12 cellular contexts compared by ENCODE assay signal in genomic region chr15:58462547-58462946, GRCh38. TPM values are rescaled to one million over a fixed set of nuclear protein-coding genes. Genes with fewer than 3 reads are reported as not detected.
DNase-seq lines count a peak whose midpoint lies in the region; ATAC-seq and TF ChIP-seq lines count a peak whose summit lies in the region.
"Had no signal": no experiment of that assay in that cellular context is flagged by ENCODE, and none has a peak within 500 bp of the region (broad histone marks: within the 10 kb centered on the region; RNA-seq: fewer than 3 reads in every experiment).

No MANE protein-coding gene starts in this region.

- intact Hi-C loops in activated T-helper 2 cell treated with anti-CD3 and anti-CD28 coated beads, Interferon-gamma antibody, Interleukin-2, Interleukin-4, amounts not matched to agents 10 μg/mL and 5 μg/mL and 100 μg/mL, durations not matched to agents 14 hours and 24 hours and 36 hours (cut with micrococcal nuclease), result no loop called here
- intact Hi-C loops in left ventricle myocardium superior (cut with micrococcal nuclease), result no loop called here

- H3K36me3 ChIP-seq in MM.1S (replicated peaks; ENCODE audit: insufficient read depth, low read length), result no peaks in the 10 kb centered on the region
- no peaks in the 10 kb centered on the region for H3K36me3 ChIP-seq in lung (ENCODE audit: control insufficient read depth in 2 of 2, insufficient read depth in 2 of 2, low read length in 2 of 2)
- H3K36me3 ChIP-seq: brain microvascular endothelial cell had no signal

- peaks cover 20% of the 10 kb centered on the region for H3F3A ChIP-seq in MM.1S (ENCODE audit: insufficient read depth, low read length)

- DNase-seq in COLO668 (lab: John Stamatoyannopoulos, UW; ENCODE audit: unreplicated experiment) (peak; percentile 67), MM.1S (no peak), lung (ENCODE audit: low spot score) (peak; percentile 45), activated gamma-delta T cell treated with Interleukin-2 at 50 U/mL for 16 hours (no peak), activated gamma-delta T cell (lab: John Stamatoyannopoulos, UW) (no peak), left ventricle myocardium superior (no peak)
- no peak for DNase-seq in activated T-helper 2 cell treated with anti-CD3 and anti-CD28 coated beads, Interferon-gamma antibody, Interleukin-2, Interleukin-4, amounts not matched to agents 10 μg/mL and 5 μg/mL and 100 μg/mL, durations not matched to agents 14 hours and 24 hours and 36 hours (ENCODE audit: low spot score)
- no peak for DNase-seq in stimulated activated CD4-positive, alpha-beta T cell treated with anti-CD3 and anti-CD28 coated beads, Interleukin-2, amount 100 ng/mL, for 48 hours
- DNase-seq: activated CD4-positive, alpha-beta T cell treated with anti-CD3 and anti-CD28 coated beads, Interleukin-2, amount 50 U/mL, for 48 hours; brain microvascular endothelial cell; Right ventricle myocardium superior had no signal

- peak overlapping the region; percentile 86; the same call in 1 of the 2 replicates for H3K27ac ChIP-seq in MM.1S (ENCODE audit: low read length)
- no peak overlapping the region for H3K27ac ChIP-seq in lung (ENCODE audit: low read depth in 1 of 2, low read length in 1 of 2)
- H3K27ac ChIP-seq: brain microvascular endothelial cell had no signal

- TF ChIP-seq CTCF in MM.1S (IDR thresholded peaks at IDR 0.05; ENCODE audit: low read length) (no peak), lung (IDR thresholded peaks at IDR 0.05; ENCODE audit: control extremely low read depth, extremely low read depth) (no peak)

- H3K27me3 Mint-ChIP-seq in activated T-helper 2 cell treated with anti-CD3 and anti-CD28 coated beads, Interferon-gamma antibody, Interleukin-2, Interleukin-4, amounts not matched to agents 10 μg/mL and 5 μg/mL and 100 μg/mL, durations not matched to agents 14 hours and 24 hours and 36 hours (ENCODE audit: low read depth), result no peaks in the 10 kb centered on the region

- H3K9me3 ChIP-seq in MM.1S (replicated peaks; ENCODE audit: insufficient read depth, low read length) (no peaks in the 10 kb centered on the region), lung (ENCODE audit: control insufficient read depth in 2 of 2, insufficient read depth in 1 of 2, low read length in 1 of 2) (no peaks in the 10 kb centered on the region)

- peak overlapping the region; percentile 5 for H3K27ac Mint-ChIP-seq in activated T-helper 2 cell treated with anti-CD3 and anti-CD28 coated beads, Interferon-gamma antibody, Interleukin-2, Interleukin-4, amounts not matched to agents 10 μg/mL and 5 μg/mL and 100 μg/mL, durations not matched to agents 14 hours and 24 hours and 36 hours

- no peaks in the 10 kb centered on the region for H3K36me3 Mint-ChIP-seq in activated T-helper 2 cell treated with anti-CD3 and anti-CD28 coated beads, Interferon-gamma antibody, Interleukin-2, Interleukin-4, amounts not matched to agents 10 μg/mL and 5 μg/mL and 100 μg/mL, durations not matched to agents 14 hours and 24 hours and 36 hours (ENCODE audit: low read depth)
- H3K36me3 Mint-ChIP-seq: CD14-positive monocyte had no signal

- H3K9me2 ChIP-seq in MM.1S (replicated peaks; ENCODE audit: insufficient read depth, low read length), result no peaks in the 10 kb centered on the region

- H2AFZ ChIP-seq in MM.1S (ENCODE audit: low read length), result no peak overlapping the region

- H3K79me2 ChIP-seq in MM.1S (ENCODE audit: low read length), result no peaks in the 10 kb centered on the region

- H3K4me2 ChIP-seq in MM.1S (ENCODE audit: low read depth, low read length), result no peak overlapping the region

- peak; percentile 78 for ATAC-seq in lung (ENCODE audit: insufficient read depth, low FRiP score)
- ATAC-seq in left ventricle myocardium superior, result no peak

- H3K4me1 ChIP-seq in MM.1S (ENCODE audit: low read length) (peaks cover 60% of the 10 kb centered on the region), lung (ENCODE audit: control insufficient read depth in 2 of 2, insufficient read depth in 2 of 2, low read length in 2 of 2) (peaks cover 3 to 4% of the 10 kb centered on the region in 2 donors)

- no peak overlapping the region for H3K9ac ChIP-seq in MM.1S (ENCODE audit: low read length)

- H3K4me1 Mint-ChIP-seq in activated T-helper 2 cell treated with anti-CD3 and anti-CD28 coated beads, Interferon-gamma antibody, Interleukin-2, Interleukin-4, amounts not matched to agents 10 μg/mL and 5 μg/mL and 100 μg/mL, durations not matched to agents 14 hours and 24 hours and 36 hours (ENCODE audit: low read depth), result peaks cover 76% of the 10 kb centered on the region

- H3K4me3 Mint-ChIP-seq in activated T-helper 2 cell treated with anti-CD3 and anti-CD28 coated beads, Interferon-gamma antibody, Interleukin-2, Interleukin-4, amounts not matched to agents 10 μg/mL and 5 μg/mL and 100 μg/mL, durations not matched to agents 14 hours and 24 hours and 36 hours (ENCODE audit: low read depth), result no peak overlapping the region
- H3K4me3 Mint-ChIP-seq: CD14-positive monocyte had no signal

- no peaks in the 10 kb centered on the region for H4K20me1 ChIP-seq in MM.1S (ENCODE audit: insufficient read depth, low read length)

- WGBS in lung, 2 donors, result 72 to 84% methylated on average over 4 of the region's 4 CpGs

- H3K27me3 ChIP-seq in MM.1S (replicated peaks; ENCODE audit: insufficient read depth, low read length), result no peaks in the 10 kb centered on the region
- no peaks in the 10 kb centered on the region for H3K27me3 ChIP-seq in lung (ENCODE audit: control insufficient read depth, insufficient read depth)
- H3K27me3 ChIP-seq: brain microvascular endothelial cell had no signal

- H3K4me3 ChIP-seq in MM.1S (ENCODE audit: low read length) (no peak overlapping the region), lung (no peak overlapping the region)

- H3K9me3 Mint-ChIP-seq in activated T-helper 2 cell treated with anti-CD3 and anti-CD28 coated beads, Interferon-gamma antibody, Interleukin-2, Interleukin-4, amounts not matched to agents 10 μg/mL and 5 μg/mL and 100 μg/mL, durations not matched to agents 14 hours and 24 hours and 36 hours, result no peaks in the 10 kb centered on the region
- H3K9me3 Mint-ChIP-seq: CD14-positive monocyte had no signal

RNA-seq across cellular contexts. Expression of gene LIPC, which starts 30.8 kb away (rescaled TPM):
- 1.1 and 1.7 TPM in 2 replicates for total RNA-seq in activated T-helper 2 cell treated with anti-CD3 and anti-CD28 coated beads, Interferon-gamma antibody, Interleukin-2, Interleukin-4, amounts not matched to agents 10 μg/mL and 5 μg/mL and 100 μg/mL, durations not matched to agents 14 hours and 24 hours and 36 hours
- under 1 TPM; 0.55 to 0.57 TPM for total RNA-seq in lung
- under 1 TPM; 0.20 to 0.24 TPM for polyA plus RNA-seq in lung
- 0.32 TPM for total RNA-seq in left ventricle myocardium superior

Comparison
In these comparisons a context has a peak if more than half of its experiments do, and no peak if none do; other contexts are left out.
1. DNase-seq: peak in COLO668 (single experiment) and lung (single experiment); none in MM.1S (single experiment), activated T-helper 2 cell treated with anti-CD3 and anti-CD28 coated beads, Interferon-gamma antibody, Interleukin-2, Interleukin-4, amounts not matched to agents 10 μg/mL and 5 μg/mL and 100 μg/mL, durations not matched to agents 14 hours and 24 hours and 36 hours (single experiment), stimulated activated CD4-positive, alpha-beta T cell treated with anti-CD3 and anti-CD28 coated beads, Interleukin-2, amount 100 ng/mL, for 48 hours (0 of 2), activated gamma-delta T cell treated with Interleukin-2 at 50 U/mL for 16 hours (single experiment), activated gamma-delta T cell (single experiment) and left ventricle myocardium superior (single experiment).